Comparison of ENCODE assay signal across 9 cellular contexts in the genomic region with DNA sequence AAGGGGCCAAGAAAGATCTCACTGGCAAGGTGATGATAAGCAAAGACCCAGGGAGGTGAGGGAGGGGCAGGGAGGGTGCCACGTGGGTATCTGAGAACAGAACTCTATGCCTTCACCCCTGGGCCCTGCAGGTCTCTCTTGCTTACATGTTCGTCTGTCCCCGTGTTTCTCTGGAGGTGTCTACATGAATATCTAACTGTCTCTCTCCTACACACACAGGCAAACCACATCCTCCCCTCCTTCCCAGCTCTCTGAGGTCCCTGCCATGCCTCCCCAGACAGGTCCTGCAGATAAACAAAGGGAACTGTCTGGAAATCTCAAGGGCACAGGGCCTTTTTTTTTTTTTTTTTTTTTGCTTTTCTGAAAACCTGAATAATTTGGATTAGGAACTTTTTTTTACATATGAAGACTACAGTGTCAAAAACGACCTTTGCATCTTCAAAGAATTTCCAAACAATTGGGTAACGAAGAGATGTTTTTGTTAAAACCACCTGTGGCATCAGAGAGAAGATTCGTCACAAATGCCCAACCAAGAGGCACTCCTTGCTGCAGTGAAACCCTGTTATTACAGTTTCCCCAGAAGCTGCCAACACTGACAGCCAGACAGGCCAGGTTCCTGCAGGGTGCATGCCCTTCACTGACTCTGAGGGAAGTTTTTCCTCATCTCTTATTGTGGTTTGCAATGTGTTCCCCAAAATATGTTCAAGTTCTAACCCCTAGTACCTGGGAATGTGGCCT. TPM values are rescaled to one million over a fixed set of nuclear protein-coding genes. Genes with fewer than 3 reads are reported as not detected.
A peak's percentile ranks its signal among the peaks of the same experiment; 100 is the strongest.
DNase-seq lines count a peak whose midpoint lies in the region; ATAC-seq and TF ChIP-seq lines count a peak whose summit lies in the region.
"Had no signal": no experiment of that assay in that cellular context is flagged by ENCODE, and none has a peak within 500 bp of the region (broad histone marks: within the 10 kb centered on the region; RNA-seq: fewer than 3 reads in every experiment).

No MANE protein-coding gene starts in this region.

- H3K9me3 ChIP-seq in IMR-90 (ENCODE audit: control insufficient read depth, insufficient read depth, low read length) (no peaks in the 10 kb centered on the region), prostate gland (no peaks in the 10 kb centered on the region)

- H2BK5ac ChIP-seq in IMR-90 (ENCODE audit: low read depth, low read length, poor library complexity, severe bottlenecking) = no peak overlapping the region

- H4K5ac ChIP-seq in IMR-90 (ENCODE audit: low read depth, low read length) = no peak overlapping the region

- H3K79me1 ChIP-seq in IMR-90 (ENCODE audit: low read depth in 1 of 2, low read length in 2 of 2) = no peaks in the 10 kb centered on the region

- no peaks in the 10 kb centered on the region for H3K27me3 Mint-ChIP-seq in effector memory CD8-positive, alpha-beta T cell

- H2BK15ac ChIP-seq in IMR-90 (ENCODE audit: low read depth, low read length) = no peak overlapping the region

- POLR2A ChIA-PET in IMR-90 (lab: Charles Lee; ENCODE audit: unreplicated experiment) = interaction anchor here (0.7 kb wide), 1 partner anchor 23 kb away, joined by 4 read pairs; no protein-coding TSS in a partner anchor

- no peak overlapping the region for H2BK120ac ChIP-seq in IMR-90 (ENCODE audit: low read depth, low read length)

- no peak for TF ChIP-seq RAD21 in IMR-90 (IDR thresholded peaks at IDR 0.05; ENCODE audit: low read length)

- H3K4me2 ChIP-seq in IMR-90 (ENCODE audit: low read depth, low read length) = no peak overlapping the region

- peak overlapping the region; percentile 16 for H2AFZ ChIP-seq in IMR-90 (replicated peaks; ENCODE audit: low read length, poor library complexity)

- H3K4me1 ChIP-seq in IMR-90 (ENCODE audit: control insufficient read depth, insufficient read depth, low read length) (no peaks in the 10 kb centered on the region), prostate gland (replicated peaks) (peaks cover 9% of the 10 kb centered on the region)

- no peak overlapping the region for H4K91ac ChIP-seq in IMR-90 (ENCODE audit: insufficient read depth, low read depth, low read length)

- no peak overlapping the region for H3K4ac ChIP-seq in IMR-90 (ENCODE audit: low read depth, low read length)

- H3K14ac ChIP-seq in IMR-90 (replicated peaks; ENCODE audit: low read depth, low read length) = no peak overlapping the region

- no peak for DNase-seq in IMR-90
- peak; percentile 15 for DNase-seq in activated CD4-positive, alpha-beta T cell treated with anti-CD3 and anti-CD28 coated beads for 1 hour
- DNase-seq in effector memory CD8-positive, alpha-beta T cell = no peak
- DNase-seq in prostate gland (ENCODE audit: low spot score) = peak; percentile 33
- DNase-seq in cerebellar cortex (ENCODE audit: low spot score) = no peak
- no peak for DNase-seq in NCI-H2107 (lab: John Stamatoyannopoulos, UW)
- no peak for DNase-seq in GM03348 (ENCODE audit: low spot score)

- H4K20me1 ChIP-seq in IMR-90 (ENCODE audit: insufficient read depth, low read length) = no peaks in the 10 kb centered on the region

- H3K4me3 Mint-ChIP-seq in effector memory CD8-positive, alpha-beta T cell = no peak overlapping the region

- dilution Hi-C loops in IMR-90 (cut with HindIII; ENCODE audit: low sequenced_read_pairs, unreplicated experiment) = no loop called here

- BruUV-seq in IMR-90 (replicated peaks; lab: Mats Ljungman, UMichigan) = no TSS peak

- TF ChIP-seq POLR2A in IMR-90 (IDR thresholded peaks at IDR 0.05; ENCODE audit: low read depth, low read length) (no peak), prostate gland (IDR thresholded peaks at IDR 0.05) (no peak)

- no peak overlapping the region for H3K18ac ChIP-seq in IMR-90 (ENCODE audit: low read depth, low read length)

- H2BK20ac ChIP-seq in IMR-90 (ENCODE audit: low read depth, low read length) = no peak overlapping the region

- no peak overlapping the region for H3K56ac ChIP-seq in IMR-90 (ENCODE audit: extremely low read depth, insufficient read depth, low read length)

- no peak overlapping the region for H4K8ac ChIP-seq in IMR-90 (ENCODE audit: low read depth in 2 of 2, low read length in 2 of 2)

- intact Hi-C loops in IMR-90 (cut with micrococcal nuclease) = no loop called here
- intact Hi-C loops in prostate gland (cut with DNase I) = no loop called here

- H3K36me3 ChIP-seq in IMR-90 (ENCODE audit: control insufficient read depth, insufficient read depth, low read length) = no peaks in the 10 kb centered on the region
- no peaks in the 10 kb centered on the region for H3K36me3 ChIP-seq in prostate gland

- no peak overlapping the region for H2AK9ac ChIP-seq in IMR-90 (replicated peaks; ENCODE audit: low read depth, low read length, poor library complexity)

- no peak overlapping the region for H3K9ac ChIP-seq in IMR-90 (ENCODE audit: low read depth, low read length)

- no peak overlapping the region for H2AK5ac ChIP-seq in IMR-90 (ENCODE audit: low read depth, low read length)

- WGBS in IMR-90 (ENCODE audit: extremely low coverage in 2 of 2, insufficient read length in 1 of 2), 2 experiments = 51% methylated on average over 3 of the region's 6 CpGs; no CpG with 5 or more reads in 1 of the 2 experiments
- 23% methylated on average over 6 of the region's 6 CpGs for WGBS in prostate gland

- CTCF ChIA-PET in IMR-90 (lab: Yijun Ruan, JAX) = interaction anchor here (0.6 kb wide), 1 partner anchor 17 kb away, joined by 3 read pairs; no protein-coding TSS in a partner anchor

- no peaks in the 10 kb centered on the region for H3K36me3 Mint-ChIP-seq in effector memory CD8-positive, alpha-beta T cell (ENCODE audit: insufficient read depth)

- H3K27ac ChIP-seq in IMR-90 (ENCODE audit: insufficient read depth, low read length) (no peak overlapping the region), prostate gland (peak overlapping the region; percentile 76 to 79)
- H3K27ac ChIP-seq: HL-60 had no signal

- H3K4me3 ChIP-seq in IMR-90 (ENCODE audit: insufficient read depth, low read depth, low read length) = no peak overlapping the region
- H3K4me3 ChIP-seq in prostate gland = no peak overlapping the region

- no peaks in the 10 kb centered on the region for H3K9me3 Mint-ChIP-seq in effector memory CD8-positive, alpha-beta T cell

- H3K27me3 ChIP-seq in IMR-90 (ENCODE audit: control insufficient read depth, insufficient read depth, low read length) (peaks cover 11% of the 10 kb centered on the region; the same call in 1 of the 2 replicates), prostate gland (replicated peaks; ENCODE audit: insufficient read depth) (no peaks in the 10 kb centered on the region)

- TF ChIP-seq CTCF in IMR-90 (conservative IDR thresholded peaks at IDR 0.05; ENCODE audit: low read depth, low read length) = no peak
- TF ChIP-seq CTCF in prostate gland (IDR thresholded peaks at IDR 0.05) = no peak

- H3K27ac Mint-ChIP-seq in effector memory CD8-positive, alpha-beta T cell = peak overlapping the region; percentile 81 to 82

- ATAC-seq in IMR-90 (ENCODE audit: low read depth) (no peak), GM19324 (IDR thresholded peaks at IDR 0.05; ENCODE audit: low FRiP score, unreplicated experiment) (no peak)
- ATAC-seq in effector memory CD8-positive, alpha-beta T cell (replicated peaks) = peak; percentile 83

- in situ Hi-C loops in IMR-90 (cut with MboI; ENCODE audit: low sequenced_read_pairs) = no loop called here

- H3K9me1 ChIP-seq in IMR-90 (ENCODE audit: insufficient read depth, low read length) = no peaks in the 10 kb centered on the region; the same call in 1 of the 2 replicates

- no peak overlapping the region for H3K23ac ChIP-seq in IMR-90 (ENCODE audit: low read depth, low read length)

- H3K4me1 Mint-ChIP-seq in effector memory CD8-positive, alpha-beta T cell (ENCODE audit: low read depth in 2 of 2) = peaks cover 7 to 11% of the 10 kb centered on the region in 2 donors

TF ChIP-seq in IMR-90, 13 proteins besides CTCF, POLR2A, EP300 and RAD21 (continues in another document):
- no peak for TF ChIP-seq MAFK (IDR thresholded peaks at IDR 0.05; ENCODE audit: low read depth, low read length)
- no peak for TF ChIP-seq MXI1 (IDR thresholded peaks at IDR 0.05; ENCODE audit: borderline replicate concordance, low read depth, low read length)
- no peak for TF ChIP-seq FOS (IDR thresholded peaks at IDR 0.05; ENCODE audit: low read depth, low read length)
- TF ChIP-seq CHD1 (IDR thresholded peaks at IDR 0.05; ENCODE audit: low read depth, low read length) = no peak
- no peak for TF ChIP-seq SMC3 (IDR thresholded peaks at IDR 0.05; ENCODE audit: low read depth, low read length)
- TF ChIP-seq, protein P1, sequence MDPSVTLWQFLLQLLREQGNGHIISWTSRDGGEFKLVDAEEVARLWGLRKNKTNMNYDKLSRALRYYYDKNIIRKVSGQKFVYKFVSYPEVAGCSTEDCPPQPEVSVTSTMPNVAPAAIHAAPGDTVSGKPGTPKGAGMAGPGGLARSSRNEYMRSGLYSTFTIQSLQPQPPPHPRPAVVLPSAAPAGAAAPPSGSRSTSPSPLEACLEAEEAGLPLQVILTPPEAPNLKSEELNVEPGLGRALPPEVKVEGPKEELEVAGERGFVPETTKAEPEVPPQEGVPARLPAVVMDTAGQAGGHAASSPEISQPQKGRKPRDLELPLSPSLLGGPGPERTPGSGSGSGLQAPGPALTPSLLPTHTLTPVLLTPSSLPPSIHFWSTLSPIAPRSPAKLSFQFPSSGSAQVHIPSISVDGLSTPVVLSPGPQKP (IDR thresholded peaks at IDR 0.05; ENCODE audit: borderline replicate concordance, low read depth, low read length) = no peak
- TF ChIP-seq NFE2L2 (IDR thresholded peaks at IDR 0.05; ENCODE audit: low read depth, low read length) = no peak
- no peak for TF ChIP-seq RFX5 (IDR thresholded peaks at IDR 0.05; ENCODE audit: low read depth, low read length)
- TF ChIP-seq RCOR1 (IDR thresholded peaks at IDR 0.05; ENCODE audit: insufficient replicate concordance, low read length) = no peak
- no peak for TF ChIP-seq BHLHE40 (IDR thresholded peaks at IDR 0.05; ENCODE audit: low read depth, low read length)
- TF ChIP-seq CEBPB (IDR thresholded peaks at IDR 0.05; ENCODE audit: low read depth, low read length) = no peak

RNA-seq across cellular contexts. Expression of a gene that starts 17.8 kb away (rescaled TPM):
- total RNA-seq in IMR-90 (2012; rRNA removed) (not detected in 2 replicates), prostate gland (10 to 100 TPM; 28.6 to 52.5 TPM)
- 0.05 TPM in 1 of 2 replicates, not detected in the other for polyA plus RNA-seq in IMR-90 (2012; rRNA removed)
- 0.04 TPM in 1 of 2 replicates, not detected in the other for polyA plus RNA-seq in IMR-90 (2012; cell fraction: cytosol; rRNA removed)
- polyA plus RNA-seq in IMR-90 (2012; cell fraction: nucleus; rRNA removed; ENCODE audit: low replicate concordance) = not detected in 2 replicates

RNA-seq across cellular contexts. Expression of a gene that starts 21.6 kb away (rescaled TPM):
- total RNA-seq in IMR-90 (2012; rRNA removed) (73.7 and 77.8 TPM in 2 replicates), prostate gland (10 to 100 TPM; 62.3 to 81.4 TPM)
- 46.8 and 46.9 TPM in 2 replicates for polyA plus RNA-seq in IMR-90 (2012; rRNA removed)
- 25.7 and 37.1 TPM in 2 replicates for polyA plus RNA-seq in IMR-90 (2012; cell fraction: cytosol; rRNA removed)
- 8.1 and 26.0 TPM in 2 replicates for polyA plus RNA-seq in IMR-90 (2012; cell fraction: nucleus; rRNA removed; ENCODE audit: low replicate concordance)

Comparison
In these comparisons a context has a peak if more than half of its experiments do, and no peak if none do; other contexts are left out.
1. DNase-seq: peak in activated CD4-positive, alpha-beta T cell treated with anti-CD3 and anti-CD28 coated beads for 1 hour (single experiment) and prostate gland (single experiment); none in IMR-90 (single experiment), effector memory CD8-positive, alpha-beta T cell (0 of 3), cerebellar cortex (single experiment), NCI-H2107 (single experiment) and GM03348 (single experiment).
2. RNA of a gene that starts 17.8 kb away (total RNA-seq): 28.6 to 52.5 TPM in prostate gland; not detected in IMR-90; every median in the first group is over 10 times any median in the second.